Comparison of ENCODE assay signal across 8 cellular contexts in the genomic region with DNA sequence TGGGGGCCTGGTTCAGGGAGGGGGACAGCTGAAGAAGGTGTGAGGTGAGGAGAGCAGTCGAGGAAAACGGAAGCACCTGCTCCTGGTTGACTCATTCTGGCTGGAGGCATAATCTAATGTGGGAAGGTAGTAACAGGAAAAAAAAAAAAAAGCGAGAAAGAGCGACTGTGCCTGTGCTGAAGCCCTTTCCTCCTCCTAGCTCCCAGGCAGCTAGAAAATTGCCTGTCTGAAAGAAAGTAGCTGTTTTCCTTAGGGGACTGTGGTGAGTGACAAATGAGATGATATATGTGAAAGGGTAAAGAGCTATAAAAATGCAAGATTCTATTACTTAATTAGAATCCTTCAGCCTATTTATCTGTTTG. TPM values are rescaled to one million over a fixed set of nuclear protein-coding genes. Genes with fewer than 3 reads are reported as not detected.
DNase-seq lines count a peak whose midpoint lies in the region; ATAC-seq and TF ChIP-seq lines count a peak whose summit lies in the region.

No MANE protein-coding gene starts in this region.

- H3K36me3 Mint-ChIP-seq in progenitor cell of endocrine pancreas (ENCODE audit: insufficient read depth), result peaks cover 26% of the 10 kb centered on the region

- no peaks in the 10 kb centered on the region for H3K27me3 Mint-ChIP-seq in progenitor cell of endocrine pancreas

- H3K4me1 ChIP-seq in PC-3 (ENCODE audit: insufficient read depth, low read length), result peaks cover 14% of the 10 kb centered on the region

- H3K4me1 Mint-ChIP-seq in progenitor cell of endocrine pancreas (ENCODE audit: low read depth), result peaks cover 38% of the 10 kb centered on the region

- no peak for ATAC-seq in PC-3
- no peak for ATAC-seq in HG03025 (IDR thresholded peaks at IDR 0.05; ENCODE audit: low FRiP score, unreplicated experiment)

- in situ Hi-C loops in GM13976 (cut with MboI; ENCODE audit: low sequenced_read_pairs, unreplicated experiment), result loop anchor here (25.0 kb wide), 1 partner anchor 425 kb away; the partner anchor contains the start of genes KLHDC10 and ZC3HC1

- BruUV-seq in PC-3 (replicated peaks; lab: Mats Ljungman, UMichigan), result no TSS peak

- POLR2A ChIA-PET in PC-3 (lab: Charles Lee; ENCODE audit: unreplicated experiment), result no interaction called here

- H3K9me3 ChIP-seq in PC-3 (ENCODE audit: low read length), result no peaks in the 10 kb centered on the region

- CTCF ChIA-PET in PC-3 (lab: Charles Lee), result interaction anchor here (0.6 kb wide), 2 partner anchors 89 to 115 kb away, joined by 3 to 5 read pairs; no protein-coding TSS in a partner anchor

- H3K4me3 ChIP-seq in PC-3 (ENCODE audit: low read length) (peak overlapping the region; percentile 76), epithelial cell of esophagus (ENCODE audit: low read length) (peak overlapping the region; percentile 53)

- H3K27ac Mint-ChIP-seq in progenitor cell of endocrine pancreas, result peak overlapping the region; percentile 94

- no peak for TF ChIP-seq CTCF in GM13976 (IDR thresholded peaks at IDR 0.05; ENCODE audit: borderline replicate concordance, control extremely low read depth, extremely low read depth, insufficient read depth, missing control alignments)
- TF ChIP-seq CTCF in PC-3 (conservative IDR thresholded peaks at IDR 0.05; ENCODE audit: low read depth, low read length), result no peak
- TF ChIP-seq CTCF in epithelial cell of esophagus (IDR thresholded peaks at IDR 0.05; ENCODE audit: insufficient read depth, low read depth, low read length, missing control alignments), result no peak
- no peak for TF ChIP-seq CTCF in progenitor cell of endocrine pancreas (IDR thresholded peaks at IDR 0.05; ENCODE audit: unreplicated experiment)

- DNase-seq in GM13976 (ENCODE audit: low spot score) (peak; percentile 28), PC-3 (peak; percentile 47), epithelial cell of esophagus (ENCODE audit: low read depth) (peak; percentile 72), progenitor cell of endocrine pancreas (ENCODE audit: low spot score, unreplicated experiment) (no peak), GM19240 (ENCODE audit: insufficient read length, low spot score) (no peak), DMS114 treated with DMSO at 0.1 percent for 48 hours (lab: John Stamatoyannopoulos, UW; ENCODE audit: unreplicated experiment) (no peak), NCI-H524 treated with DMSO at 0.1 percent for 48 hours (lab: John Stamatoyannopoulos, UW) (no peak)

- H3K27ac ChIP-seq in PC-3 (ENCODE audit: low read length), result peak overlapping the region; percentile 31; the same call in 1 of the 2 replicates

- H3K9me2 ChIP-seq in PC-3 (replicated peaks; ENCODE audit: low read length), result no peaks in the 10 kb centered on the region

- peak overlapping the region; percentile 84 for H3K4me3 Mint-ChIP-seq in progenitor cell of endocrine pancreas (ENCODE audit: low read depth)

- H3F3A ChIP-seq in PC-3 (ENCODE audit: low read length, unreplicated experiment), result no peaks in the 10 kb centered on the region

- H3K27me3 ChIP-seq in PC-3 (ENCODE audit: low read length), result no peaks in the 10 kb centered on the region

- H2AFZ ChIP-seq in PC-3 (ENCODE audit: low read length), result peak overlapping the region; percentile 99

- H3K36me3 ChIP-seq in PC-3 (ENCODE audit: low read depth, low read length), result no peaks in the 10 kb centered on the region

- intact Hi-C loops in PC-3 (cut with micrococcal nuclease), result loop anchor here (2.0 to 5.0 kb wide), 2 partner anchors 65 to 130 kb away; no protein-coding TSS in a partner anchor

- H3K4me2 ChIP-seq in PC-3 (ENCODE audit: low read length), result peak overlapping the region; percentile 97

- peaks cover 14% of the 10 kb centered on the region for H3K9me3 Mint-ChIP-seq in progenitor cell of endocrine pancreas (ENCODE audit: low read depth)

- peak overlapping the region; percentile 80 for H3K9ac ChIP-seq in PC-3 (ENCODE audit: low read length)

- no peaks in the 10 kb centered on the region for H4K20me1 ChIP-seq in PC-3 (ENCODE audit: low read length)

- peaks cover 50% of the 10 kb centered on the region for H3K79me2 ChIP-seq in PC-3 (ENCODE audit: low read length)

RNA-seq across cellular contexts. Expression of gene MEST, which starts 4.9 kb away (rescaled TPM):
- 21.1 and 25.2 TPM in 2 replicates for total RNA-seq in PC-3 (2014; rRNA removed)
- 628 and 664 TPM in 2 replicates for total RNA-seq in progenitor cell of endocrine pancreas

RNA-seq across cellular contexts. Expression of gene CEP41, which starts 46.1 kb away (rescaled TPM):
- 10.4 and 10.7 TPM in 2 replicates for total RNA-seq in PC-3 (2014; rRNA removed)
- total RNA-seq in progenitor cell of endocrine pancreas, result 29.3 and 31.8 TPM in 2 replicates

Comparison
In these comparisons a context has a peak if more than half of its experiments do, and no peak if none do; other contexts are left out.
1. DNase-seq: peak in GM13976 (single experiment), PC-3 (single experiment) and epithelial cell of esophagus (single experiment); none in progenitor cell of endocrine pancreas (single experiment), GM19240 (single experiment), DMS114 treated with DMSO at 0.1 percent for 48 hours (single experiment) and NCI-H524 treated with DMSO at 0.1 percent for 48 hours (single experiment).
2. RNA of gene MEST, which starts 4.9 kb away (total RNA-seq): 628 to 664 TPM in progenitor cell of endocrine pancreas; 21.1 to 25.2 TPM in PC-3; every median in the first group is over 10 times any median in the second.